ENCODE assay signal across 8 cellular contexts in genomic region chr4:109049926-109050325, GRCh38.
"Had no signal": no experiment of that assay in that cellular context is flagged by ENCODE, and none has a peak within 500 bp of the region (broad histone marks: within the 10 kb centered on the region; RNA-seq: fewer than 3 reads in every experiment).

No MANE protein-coding gene starts in this region.

- H3K4me3 Mint-ChIP-seq: GM23338, HFFc6, IgD-negative memory B cell had no signal

- H3K9me3 Mint-ChIP-seq: GM23338, HFFc6 had no signal

- H3K36me3 ChIP-seq: HAP-1 had no signal

- DNase-seq: H7, HFFc6 had no signal

- H3K4me2 ChIP-seq: GM23338 had no signal

- H2AFZ ChIP-seq: GM23338 had no signal

- H3K9me3 ChIP-seq: HAP-1 had no signal

- H3K27ac ChIP-seq: HL-60 had no signal

- H3K27ac Mint-ChIP-seq: GM23338, HFFc6, IgD-negative memory B cell had no signal

- H3K4me1 ChIP-seq: HAP-1 had no signal

- H3K4me3 ChIP-seq: GM23338, HAP-1 had no signal

- ATAC-seq: GM23338, HCT116, HepG2 had no signal

- H3K4me1 Mint-ChIP-seq: GM23338 had no signal
